ENCODE assay signal across 12 cellular contexts in genomic region chr1:169161512-169162194, GRCh38. TPM values are rescaled to one million over a fixed set of nuclear protein-coding genes. Genes with fewer than 3 reads are reported as not detected.
A peak's percentile ranks its signal among the peaks of the same experiment; 100 is the strongest.
DNase-seq lines count a peak whose midpoint lies in the region; ATAC-seq and TF ChIP-seq lines count a peak whose summit lies in the region.
"Had no signal": no experiment of that assay in that cellular context is flagged by ENCODE, and none has a peak within 500 bp of the region (broad histone marks: within the 10 kb centered on the region; RNA-seq: fewer than 3 reads in every experiment).

No MANE protein-coding gene starts in this region.

- peak overlapping the region in 1 of 7 donors; percentile 58 for H3K27ac Mint-ChIP-seq in CD14-positive monocyte
- H3K27ac Mint-ChIP-seq: nephron had no signal

- TF ChIP-seq CTCF in mucosa of descending colon (IDR thresholded peaks at IDR 0.05): no peak
- no peak for TF ChIP-seq CTCF in A673 (conservative IDR thresholded peaks at IDR 0.05; ENCODE audit: low read depth, low read length)
- no peak for TF ChIP-seq CTCF in CD14-positive monocyte (IDR thresholded peaks at IDR 0.05)

- no peaks in the 10 kb centered on the region for H3K4me1 Mint-ChIP-seq in CD14-positive monocyte
- H3K4me1 Mint-ChIP-seq: nephron had no signal

- no TSS peak for BruUV-seq in A673 (replicated peaks; lab: Mats Ljungman, UMichigan)

- intact Hi-C loops in mucosa of descending colon (cut with DNase I, micrococcal nuclease): no loop called here
- intact Hi-C loops in A673 (cut with micrococcal nuclease; ENCODE audit: unreplicated experiment): no loop called here
- intact Hi-C loops in CD14-positive monocyte (cut with micrococcal nuclease): no loop called here

- peaks cover 0 to 2% (median 0%) of the 10 kb centered on the region in 7 donors for H3K9me3 Mint-ChIP-seq in CD14-positive monocyte
- H3K9me3 Mint-ChIP-seq: nephron had no signal

- H3K4me1 ChIP-seq in mucosa of descending colon (ENCODE audit: low read depth) (peaks cover 6% of the 10 kb centered on the region), A673 (ENCODE audit: insufficient read depth, low read length, poor library complexity, severe bottlenecking) (no peaks in the 10 kb centered on the region)

- no peaks in the 10 kb centered on the region for H3K27me3 Mint-ChIP-seq in CD14-positive monocyte (ENCODE audit: low read depth in 3 of 3)

- CTCF ChIA-PET in A673 (lab: Charles Lee): no interaction called here

- no peaks in the 10 kb centered on the region for H3K36me3 ChIP-seq in mucosa of descending colon (ENCODE audit: low read depth)
- no peaks in the 10 kb centered on the region for H3K36me3 ChIP-seq in A673 (ENCODE audit: insufficient read depth, low read length, poor library complexity, severe bottlenecking)
- H3K36me3 ChIP-seq: esophagus squamous epithelium had no signal

- no peak overlapping the region for H3K27ac ChIP-seq in A673 (ENCODE audit: low read depth, low read length, poor library complexity, severe bottlenecking)

- H3K36me3 Mint-ChIP-seq in CD14-positive monocyte: no peaks in the 10 kb centered on the region

- peak; percentile 7 for DNase-seq in NAMALWA (ENCODE audit: low spot score)
- DNase-seq in mucosa of descending colon: no peak
- DNase-seq in activated CD4-positive, CD25-positive, alpha-beta regulatory T cell treated with anti-CD3 and anti-CD28 coated beads, Interleukin-2, amount 50 U/mL, for 72 hours: no peak
- DNase-seq in A673 (ENCODE audit: low spot score): no peak
- no peak for DNase-seq in activated naive CD4-positive, alpha-beta T cell (lab: John Stamatoyannopoulos, UW)
- DNase-seq in CD14-positive monocyte (ENCODE audit: low spot score): no peak
- DNase-seq: activated CD8-positive, alpha-beta memory T cell treated with anti-CD3 and anti-CD28 coated beads, Interleukin-2, amount 50 U/mL, for 48 hours; esophagus squamous epithelium; NCI-H526 had no signal

- H3K9me3 ChIP-seq in mucosa of descending colon (no peaks in the 10 kb centered on the region), A673 (ENCODE audit: low read depth, low read length, poor library complexity, severe bottlenecking) (no peaks in the 10 kb centered on the region)
- H3K9me3 ChIP-seq: esophagus squamous epithelium had no signal

- ATAC-seq in GM18907 (IDR thresholded peaks at IDR 0.05; ENCODE audit: unreplicated experiment): peak; percentile 84
- peak; percentile 57 for ATAC-seq in HG02571 (IDR thresholded peaks at IDR 0.05; ENCODE audit: unreplicated experiment)
- ATAC-seq in mucosa of descending colon: peak; percentile 67

- no peaks in the 10 kb centered on the region for H3K27me3 ChIP-seq in A673 (replicated peaks; ENCODE audit: insufficient read depth, low read depth, low read length, poor library complexity)
- H3K27me3 ChIP-seq: esophagus squamous epithelium had no signal

- POLR2A ChIA-PET in A673 (lab: Charles Lee; ENCODE audit: low non-redundant PET): no interaction called here

- no peak overlapping the region for H3K4me3 Mint-ChIP-seq in CD14-positive monocyte
- H3K4me3 Mint-ChIP-seq: nephron had no signal

- no peak overlapping the region for H3K4me3 ChIP-seq in mucosa of descending colon
- H3K4me3 ChIP-seq in A673 (ENCODE audit: low read depth, low read length, poor library complexity, severe bottlenecking): no peak overlapping the region
- H3K4me3 ChIP-seq: esophagus squamous epithelium had no signal

RNA-seq across cellular contexts. Expression of gene ATP1B1, which starts 55.2 kb away (rescaled TPM):
- total RNA-seq in mucosa of descending colon (100 to 1,000 TPM; 342 to 860 (median 744) TPM), A673 (2021) (20.2 and 23.7 TPM in 2 replicates)
- under 1 TPM; 0.63 to 0.72 TPM for polyA plus RNA-seq in CD14-positive monocyte

Comparison
In these comparisons a context has a peak if more than half of its experiments do, and no peak if none do; other contexts are left out.
1. RNA of gene ATP1B1, which starts 55.2 kb away (total RNA-seq): 342 to 860 TPM in mucosa of descending colon; 20.2 to 23.7 TPM in A673; every median in the first group is over 10 times any median in the second.
2. Peak in every context shown above with its lines, with median percentiles within 50 percentile points of each other: ATAC-seq.